1 cellular context compared by ENCODE assay signal in the genomic region with DNA sequence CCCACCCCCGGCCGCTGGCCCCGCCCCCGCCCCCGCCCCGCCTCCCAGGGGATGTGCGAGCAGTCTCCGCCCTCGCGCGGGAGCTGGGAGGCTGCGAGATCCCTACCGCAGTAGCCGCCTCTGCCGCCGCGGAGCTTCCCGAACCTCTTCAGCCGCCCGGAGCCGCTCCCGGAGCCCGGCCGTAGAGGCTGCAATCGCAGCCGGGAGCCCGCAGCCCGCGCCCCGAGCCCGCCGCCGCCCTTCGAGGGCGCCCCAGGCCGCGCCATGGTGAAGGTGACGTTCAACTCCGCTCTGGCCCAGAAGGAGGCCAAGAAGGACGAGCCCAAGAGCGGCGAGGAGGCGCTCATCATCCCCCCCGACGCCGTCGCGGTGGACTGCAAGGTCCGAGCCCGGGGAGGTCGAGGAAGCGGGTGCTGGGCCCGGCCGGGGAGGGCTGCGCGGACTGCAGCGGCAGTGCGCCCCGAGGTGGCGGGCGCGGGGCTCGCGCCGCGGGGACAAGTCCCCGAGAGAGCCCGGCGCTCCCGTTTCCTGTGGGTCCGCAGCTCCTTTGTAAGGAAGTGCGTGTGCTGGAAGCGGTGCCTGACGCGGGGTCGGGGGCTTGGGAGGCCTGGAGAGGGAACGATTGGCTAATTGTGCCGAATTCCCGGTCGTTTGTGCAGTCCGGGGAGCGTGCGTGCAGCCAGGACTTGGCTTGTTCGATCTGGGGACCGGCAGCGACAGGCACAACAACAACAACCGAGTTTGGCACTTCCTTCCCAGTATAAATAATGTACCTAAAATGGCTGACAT.
TF ChIP-seq lines count a peak whose summit lies in the region.

A gene (plus strand): TSS at position 110 of the 789 bp plus-strand sequence. CDS start 155 bp downstream, at position 265.

TF ChIP-seq in K562, 482 proteins besides CTCF, POLR2A, EP300 and RAD21 (continued from another document and continues in another):
- TF ChIP-seq, protein P1, sequence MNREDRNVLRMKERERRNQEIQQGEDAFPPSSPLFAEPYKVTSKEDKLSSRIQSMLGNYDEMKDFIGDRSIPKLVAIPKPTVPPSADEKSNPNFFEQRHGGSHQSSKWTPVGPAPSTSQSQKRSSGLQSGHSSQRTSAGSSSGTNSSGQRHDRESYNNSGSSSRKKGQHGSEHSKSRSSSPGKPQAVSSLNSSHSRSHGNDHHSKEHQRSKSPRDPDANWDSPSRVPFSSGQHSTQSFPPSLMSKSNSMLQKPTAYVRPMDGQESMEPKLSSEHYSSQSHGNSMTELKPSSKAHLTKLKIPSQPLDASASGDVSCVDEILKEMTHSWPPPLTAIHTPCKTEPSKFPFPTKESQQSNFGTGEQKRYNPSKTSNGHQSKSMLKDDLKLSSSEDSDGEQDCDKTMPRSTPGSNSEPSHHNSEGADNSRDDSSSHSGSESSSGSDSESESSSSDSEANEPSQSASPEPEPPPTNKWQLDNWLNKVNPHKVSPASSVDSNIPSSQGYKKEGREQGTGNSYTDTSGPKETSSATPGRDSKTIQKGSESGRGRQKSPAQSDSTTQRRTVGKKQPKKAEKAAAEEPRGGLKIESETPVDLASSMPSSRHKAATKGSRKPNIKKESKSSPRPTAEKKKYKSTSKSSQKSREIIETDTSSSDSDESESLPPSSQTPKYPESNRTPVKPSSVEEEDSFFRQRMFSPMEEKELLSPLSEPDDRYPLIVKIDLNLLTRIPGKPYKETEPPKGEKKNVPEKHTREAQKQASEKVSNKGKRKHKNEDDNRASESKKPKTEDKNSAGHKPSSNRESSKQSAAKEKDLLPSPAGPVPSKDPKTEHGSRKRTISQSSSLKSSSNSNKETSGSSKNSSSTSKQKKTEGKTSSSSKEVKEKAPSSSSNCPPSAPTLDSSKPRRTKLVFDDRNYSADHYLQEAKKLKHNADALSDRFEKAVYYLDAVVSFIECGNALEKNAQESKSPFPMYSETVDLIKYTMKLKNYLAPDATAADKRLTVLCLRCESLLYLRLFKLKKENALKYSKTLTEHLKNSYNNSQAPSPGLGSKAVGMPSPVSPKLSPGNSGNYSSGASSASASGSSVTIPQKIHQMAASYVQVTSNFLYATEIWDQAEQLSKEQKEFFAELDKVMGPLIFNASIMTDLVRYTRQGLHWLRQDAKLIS (CRISPR knock-in tag; IDR thresholded peaks at IDR 0.05): peak; percentile 81
- TF ChIP-seq KHSRP (IDR thresholded peaks at IDR 0.05) (no peak), ZNF57 (CRISPR knock-in tag; IDR thresholded peaks at IDR 0.05) (no peak), GTF2F1 (IDR thresholded peaks at IDR 0.05; ENCODE audit: low read depth, low read length) (no peak), POU5F1 (IDR thresholded peaks at IDR 0.05; ENCODE audit: borderline replicate concordance, low read depth, low read length, partially characterized antibody) (no peak), ZFP36 (IDR thresholded peaks at IDR 0.05; ENCODE audit: low read depth, low read length, partially characterized antibody) (no peak), NFIC (IDR thresholded peaks at IDR 0.05) (no peak), ZNF444 (CRISPR knock-in tag; IDR thresholded peaks at IDR 0.05) (no peak), SUPT5H (IDR thresholded peaks at IDR 0.05) (no peak), RBM15 (IDR thresholded peaks at IDR 0.05; ENCODE audit: insufficient read depth, low read length) (no peak), ZNF311 (CRISPR knock-in tag; IDR thresholded peaks at IDR 0.05) (no peak), CCNT2 (IDR thresholded peaks at IDR 0.05; ENCODE audit: borderline replicate concordance, extremely low read depth, insufficient read length, low read depth, low read length) (peak; percentile 12), NR3C1 (CRISPR knock-in tag; IDR thresholded peaks at IDR 0.05) (no peak), PHF8 (IDR thresholded peaks at IDR 0.05; ENCODE audit: borderline replicate concordance, low read length) (peak; percentile 86), L3MBTL2 (IDR thresholded peaks at IDR 0.05) (peak; percentile 28; the same call in 1 of the 2 replicates), ARID2 (IDR thresholded peaks at IDR 0.05) (no peak), ZC3H4 (CRISPR knock-in tag; IDR thresholded peaks at IDR 0.05; ENCODE audit: borderline replicate concordance) (peak; percentile 45; the same call in 1 of the 2 replicates), ARID1B (IDR thresholded peaks at IDR 0.05) (no peak), HSF4 (CRISPR knock-in tag; IDR thresholded peaks at IDR 0.05; ENCODE audit: borderline replicate concordance) (no peak), CHD2 (IDR thresholded peaks at IDR 0.05; ENCODE audit: low read depth, low read length) (peak; percentile 81), MYC (IDR thresholded peaks at IDR 0.05; ENCODE audit: low read depth, low read length) (no peak), MYC (CRISPR knock-in tag; IDR thresholded peaks at IDR 0.05; ENCODE audit: borderline replicate concordance, low read depth) (no peak), EP400 (IDR thresholded peaks at IDR 0.05) (no peak), MYNN (IDR thresholded peaks at IDR 0.05) (no peak), MYNN (CRISPR knock-in tag; IDR thresholded peaks at IDR 0.05) (no peak), POLR2B (IDR thresholded peaks at IDR 0.05; ENCODE audit: low read depth, partially characterized antibody) (no peak), MTA3 (IDR thresholded peaks at IDR 0.05; ENCODE audit: borderline replicate concordance) (peak; percentile 42; the same call in 1 of the 2 replicates), TOE1 (IDR thresholded peaks at IDR 0.05; ENCODE audit: borderline replicate concordance) (no peak), TOE1 (CRISPR knock-in tag; IDR thresholded peaks at IDR 0.05; ENCODE audit: borderline replicate concordance, low read depth) (no peak), TEAD1 (CRISPR knock-in tag; IDR thresholded peaks at IDR 0.05) (no peak), KDM5B (IDR thresholded peaks at IDR 0.05; ENCODE audit: insufficient replicate concordance, low read depth, low read length) (peak; percentile 53), RFX5 (IDR thresholded peaks at IDR 0.05; ENCODE audit: low read depth, low read length) (no peak), CBX1 (IDR thresholded peaks at IDR 0.05; ENCODE audit: low read depth) (no peak)
- TF ChIP-seq, protein P2, sequence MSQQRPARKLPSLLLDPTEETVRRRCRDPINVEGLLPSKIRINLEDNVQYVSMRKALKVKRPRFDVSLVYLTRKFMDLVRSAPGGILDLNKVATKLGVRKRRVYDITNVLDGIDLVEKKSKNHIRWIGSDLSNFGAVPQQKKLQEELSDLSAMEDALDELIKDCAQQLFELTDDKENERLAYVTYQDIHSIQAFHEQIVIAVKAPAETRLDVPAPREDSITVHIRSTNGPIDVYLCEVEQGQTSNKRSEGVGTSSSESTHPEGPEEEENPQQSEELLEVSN (IDR thresholded peaks at IDR 0.05; ENCODE audit: borderline replicate concordance in 1 of 2, extremely low read depth in 1 of 2, insufficient read depth in 1 of 2, insufficient read length in 1 of 2, low read depth in 1 of 2, low read length in 1 of 2, poor library complexity in 1 of 2, severe bottlenecking in 1 of 2): peak in 1 of 2 experiments; percentile 7
- TF ChIP-seq, protein P3, sequence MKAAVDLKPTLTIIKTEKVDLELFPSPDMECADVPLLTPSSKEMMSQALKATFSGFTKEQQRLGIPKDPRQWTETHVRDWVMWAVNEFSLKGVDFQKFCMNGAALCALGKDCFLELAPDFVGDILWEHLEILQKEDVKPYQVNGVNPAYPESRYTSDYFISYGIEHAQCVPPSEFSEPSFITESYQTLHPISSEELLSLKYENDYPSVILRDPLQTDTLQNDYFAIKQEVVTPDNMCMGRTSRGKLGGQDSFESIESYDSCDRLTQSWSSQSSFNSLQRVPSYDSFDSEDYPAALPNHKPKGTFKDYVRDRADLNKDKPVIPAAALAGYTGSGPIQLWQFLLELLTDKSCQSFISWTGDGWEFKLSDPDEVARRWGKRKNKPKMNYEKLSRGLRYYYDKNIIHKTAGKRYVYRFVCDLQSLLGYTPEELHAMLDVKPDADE (conservative IDR thresholded peaks at IDR 0.05; ENCODE audit: control insufficient read depth, low read depth, low read length): peak; percentile 51; the same call in 1 of the 2 replicates
- TF ChIP-seq, protein P4, sequence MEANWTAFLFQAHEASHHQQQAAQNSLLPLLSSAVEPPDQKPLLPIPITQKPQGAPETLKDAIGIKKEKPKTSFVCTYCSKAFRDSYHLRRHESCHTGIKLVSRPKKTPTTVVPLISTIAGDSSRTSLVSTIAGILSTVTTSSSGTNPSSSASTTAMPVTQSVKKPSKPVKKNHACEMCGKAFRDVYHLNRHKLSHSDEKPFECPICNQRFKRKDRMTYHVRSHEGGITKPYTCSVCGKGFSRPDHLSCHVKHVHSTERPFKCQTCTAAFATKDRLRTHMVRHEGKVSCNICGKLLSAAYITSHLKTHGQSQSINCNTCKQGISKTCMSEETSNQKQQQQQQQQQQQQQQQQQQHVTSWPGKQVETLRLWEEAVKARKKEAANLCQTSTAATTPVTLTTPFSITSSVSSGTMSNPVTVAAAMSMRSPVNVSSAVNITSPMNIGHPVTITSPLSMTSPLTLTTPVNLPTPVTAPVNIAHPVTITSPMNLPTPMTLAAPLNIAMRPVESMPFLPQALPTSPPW (CRISPR knock-in tag; IDR thresholded peaks at IDR 0.05): peak; percentile 68
- TF ChIP-seq, protein P5, sequence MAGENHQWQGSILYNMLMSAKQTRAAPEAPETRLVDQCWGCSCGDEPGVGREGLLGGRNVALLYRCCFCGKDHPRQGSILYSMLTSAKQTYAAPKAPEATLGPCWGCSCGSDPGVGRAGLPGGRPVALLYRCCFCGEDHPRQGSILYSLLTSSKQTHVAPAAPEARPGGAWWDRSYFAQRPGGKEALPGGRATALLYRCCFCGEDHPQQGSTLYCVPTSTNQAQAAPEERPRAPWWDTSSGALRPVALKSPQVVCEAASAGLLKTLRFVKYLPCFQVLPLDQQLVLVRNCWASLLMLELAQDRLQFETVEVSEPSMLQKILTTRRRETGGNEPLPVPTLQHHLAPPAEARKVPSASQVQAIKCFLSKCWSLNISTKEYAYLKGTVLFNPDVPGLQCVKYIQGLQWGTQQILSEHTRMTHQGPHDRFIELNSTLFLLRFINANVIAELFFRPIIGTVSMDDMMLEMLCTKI (IDR thresholded peaks at IDR 0.05; ENCODE audit: partially characterized antibody): no peak
- TF ChIP-seq, protein P6, sequence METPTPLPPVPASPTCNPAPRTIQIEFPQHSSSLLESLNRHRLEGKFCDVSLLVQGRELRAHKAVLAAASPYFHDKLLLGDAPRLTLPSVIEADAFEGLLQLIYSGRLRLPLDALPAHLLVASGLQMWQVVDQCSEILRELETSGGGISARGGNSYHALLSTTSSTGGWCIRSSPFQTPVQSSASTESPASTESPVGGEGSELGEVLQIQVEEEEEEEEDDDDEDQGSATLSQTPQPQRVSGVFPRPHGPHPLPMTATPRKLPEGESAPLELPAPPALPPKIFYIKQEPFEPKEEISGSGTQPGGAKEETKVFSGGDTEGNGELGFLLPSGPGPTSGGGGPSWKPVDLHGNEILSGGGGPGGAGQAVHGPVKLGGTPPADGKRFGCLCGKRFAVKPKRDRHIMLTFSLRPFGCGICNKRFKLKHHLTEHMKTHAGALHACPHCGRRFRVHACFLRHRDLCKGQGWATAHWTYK (CRISPR knock-in tag; IDR thresholded peaks at IDR 0.05): peak; percentile 28; the same call in 1 of the 2 replicates
- TF ChIP-seq, protein P7, sequence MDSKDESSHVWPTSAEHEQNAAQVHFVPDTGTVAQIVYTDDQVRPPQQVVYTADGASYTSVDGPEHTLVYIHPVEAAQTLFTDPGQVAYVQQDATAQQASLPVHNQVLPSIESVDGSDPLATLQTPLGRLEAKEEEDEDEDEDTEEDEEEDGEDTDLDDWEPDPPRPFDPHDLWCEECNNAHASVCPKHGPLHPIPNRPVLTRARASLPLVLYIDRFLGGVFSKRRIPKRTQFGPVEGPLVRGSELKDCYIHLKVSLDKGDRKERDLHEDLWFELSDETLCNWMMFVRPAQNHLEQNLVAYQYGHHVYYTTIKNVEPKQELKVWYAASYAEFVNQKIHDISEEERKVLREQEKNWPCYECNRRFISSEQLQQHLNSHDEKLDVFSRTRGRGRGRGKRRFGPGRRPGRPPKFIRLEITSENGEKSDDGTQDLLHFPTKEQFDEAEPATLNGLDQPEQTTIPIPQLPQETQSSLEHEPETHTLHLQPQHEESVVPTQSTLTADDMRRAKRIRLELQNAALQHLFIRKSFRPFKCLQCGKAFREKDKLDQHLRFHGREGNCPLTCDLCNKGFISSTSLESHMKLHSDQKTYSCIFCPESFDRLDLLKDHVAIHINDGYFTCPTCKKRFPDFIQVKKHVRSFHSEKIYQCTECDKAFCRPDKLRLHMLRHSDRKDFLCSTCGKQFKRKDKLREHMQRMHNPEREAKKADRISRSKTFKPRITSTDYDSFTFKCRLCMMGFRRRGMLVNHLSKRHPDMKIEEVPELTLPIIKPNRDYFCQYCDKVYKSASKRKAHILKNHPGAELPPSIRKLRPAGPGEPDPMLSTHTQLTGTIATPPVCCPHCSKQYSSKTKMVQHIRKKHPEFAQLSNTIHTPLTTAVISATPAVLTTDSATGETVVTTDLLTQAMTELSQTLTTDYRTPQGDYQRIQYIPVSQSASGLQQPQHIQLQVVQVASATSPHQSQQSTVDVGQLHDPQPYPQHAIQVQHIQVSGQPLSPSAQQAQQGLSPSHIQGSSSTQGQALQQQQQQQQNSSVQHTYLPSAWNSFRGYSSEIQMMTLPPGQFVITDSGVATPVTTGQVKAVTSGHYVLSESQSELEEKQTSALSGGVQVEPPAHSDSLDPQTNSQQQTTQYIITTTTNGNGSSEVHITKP (IDR thresholded peaks at IDR 0.05; ENCODE audit: partially characterized antibody): peak; percentile 36
- TF ChIP-seq, protein P8, sequence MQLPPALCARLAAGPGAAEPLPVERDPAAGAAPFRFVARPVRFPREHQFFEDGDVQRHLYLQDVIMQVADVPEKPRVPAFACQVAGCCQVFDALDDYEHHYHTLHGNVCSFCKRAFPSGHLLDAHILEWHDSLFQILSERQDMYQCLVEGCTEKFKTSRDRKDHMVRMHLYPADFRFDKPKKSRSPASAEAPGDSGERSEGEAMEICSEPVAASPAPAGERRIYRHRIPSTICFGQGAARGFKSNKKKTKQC (CRISPR knock-in tag; IDR thresholded peaks at IDR 0.05): peak; percentile 19; the same call in 1 of the 2 replicates
- TF ChIP-seq, protein P9, sequence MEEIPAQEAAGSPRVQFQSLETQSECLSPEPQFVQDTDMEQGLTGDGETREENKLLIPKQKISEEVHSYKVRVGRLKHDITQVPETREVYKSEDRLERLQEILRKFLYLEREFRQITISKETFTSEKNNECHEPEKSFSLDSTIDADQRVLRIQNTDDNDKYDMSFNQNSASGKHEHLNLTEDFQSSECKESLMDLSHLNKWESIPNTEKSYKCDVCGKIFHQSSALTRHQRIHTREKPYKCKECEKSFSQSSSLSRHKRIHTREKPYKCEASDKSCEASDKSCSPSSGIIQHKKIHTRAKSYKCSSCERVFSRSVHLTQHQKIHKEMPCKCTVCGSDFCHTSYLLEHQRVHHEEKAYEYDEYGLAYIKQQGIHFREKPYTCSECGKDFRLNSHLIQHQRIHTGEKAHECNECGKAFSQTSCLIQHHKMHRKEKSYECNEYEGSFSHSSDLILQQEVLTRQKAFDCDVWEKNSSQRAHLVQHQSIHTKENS (CRISPR knock-in tag; IDR thresholded peaks at IDR 0.05): no peak
